ENCODE assay signal across 8 cellular contexts in the genomic region with DNA sequence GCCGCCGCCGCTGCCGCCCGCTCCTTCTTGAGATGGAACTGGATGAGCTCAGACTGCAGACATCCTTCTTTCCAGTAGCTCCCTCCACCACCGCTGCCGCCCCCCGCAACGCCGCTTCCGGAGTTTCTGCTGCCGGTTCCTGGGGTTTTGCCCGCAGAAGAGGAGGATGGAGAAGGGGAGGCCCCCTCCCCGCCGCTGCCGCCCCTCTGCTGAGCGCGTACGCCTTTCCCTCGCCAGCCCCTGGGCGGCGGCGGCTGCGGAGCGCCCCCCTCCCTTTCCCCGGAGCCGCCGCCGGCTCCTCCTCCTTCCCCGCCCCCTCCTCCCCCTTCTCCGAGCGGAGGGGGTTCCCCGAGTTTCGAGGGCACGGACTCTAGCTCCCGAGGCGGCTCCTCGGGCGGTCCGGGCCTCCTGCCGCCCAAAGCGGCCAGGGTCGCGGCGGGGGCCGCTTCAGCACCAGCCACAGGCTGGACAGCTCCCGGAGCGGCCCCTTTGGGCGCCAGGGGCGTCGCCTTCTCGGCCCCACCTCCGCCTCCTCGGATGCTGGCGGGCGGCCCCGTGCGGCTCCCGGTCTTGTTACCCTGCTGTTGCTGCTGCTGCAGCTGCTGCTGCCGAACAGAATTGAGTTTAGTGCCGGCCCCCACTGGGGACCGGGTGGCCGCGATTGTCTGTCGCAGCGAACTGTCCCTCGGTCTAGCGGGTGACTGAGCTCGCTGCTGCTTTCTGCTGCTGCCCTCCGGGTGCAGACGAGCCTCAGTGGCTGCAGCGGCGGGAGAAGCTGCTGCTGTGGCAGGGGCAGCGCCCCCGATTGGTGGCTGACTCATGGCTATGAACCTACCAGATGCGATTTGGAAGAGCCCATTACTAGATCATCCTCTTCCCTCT. TPM values are rescaled to one million over a fixed set of nuclear protein-coding genes. Genes with fewer than 3 reads are reported as not detected.
A peak's percentile ranks its signal among the peaks of the same experiment; 100 is the strongest.
DNase-seq lines count a peak whose midpoint lies in the region; ATAC-seq and TF ChIP-seq lines count a peak whose summit lies in the region.

No MANE protein-coding gene starts in this region.

- H3K27me3 Mint-ChIP-seq in activated CD4-positive, alpha-beta T cell treated with anti-CD3 and anti-CD28 coated beads for 36 hours = peaks cover 43% of the 10 kb centered on the region

- intact Hi-C loops in activated CD4-positive, alpha-beta T cell treated with anti-CD3 and anti-CD28 coated beads for 36 hours (cut with DNase I, micrococcal nuclease) = loop anchor here (1.0 to 5.0 kb wide), 8 partner anchors 32 to 250 kb away; partner anchors contain the start of genes ECHDC1 (in 2 of the 2) and RNF146 (in 1 of the 2)
- intact Hi-C loops in colonic mucosa (cut with DNase I) (no loop called here), left lung (cut with DNase I) (loop anchor here in 1 of 2 donors (10.0 kb wide), 1 partner anchor 51 kb away; no protein-coding TSS in a partner anchor)

- peaks cover 40% of the 10 kb centered on the region for H3K4me1 Mint-ChIP-seq in activated CD4-positive, alpha-beta T cell treated with anti-CD3 and anti-CD28 coated beads for 36 hours

- H3K4me3 Mint-ChIP-seq in activated CD4-positive, alpha-beta T cell treated with anti-CD3 and anti-CD28 coated beads for 36 hours = peak overlapping the region; percentile 87

- peak; percentile 66 for DNase-seq in 8988T
- DNase-seq in NCI-H2107 treated with DMSO at 0.1 percent for 48 hours (lab: John Stamatoyannopoulos, UW; ENCODE audit: unreplicated experiment) = peak; percentile 86
- peak; percentile 79 for DNase-seq in activated CD4-positive, alpha-beta T cell treated with anti-CD3 and anti-CD28 coated beads for 36 hours
- DNase-seq in colonic mucosa = peak; percentile 31
- peak; percentile 50 to 83 for DNase-seq in left lung
- peak; percentile 62 for DNase-seq in stimulated activated CD4-positive, alpha-beta T cell treated with anti-CD3 and anti-CD28 coated beads, Interleukin-4, amount 100 ng/mL, for 24 hours

- H3K27ac Mint-ChIP-seq in activated CD4-positive, alpha-beta T cell treated with anti-CD3 and anti-CD28 coated beads for 36 hours = peak overlapping the region; percentile 58

- no peaks in the 10 kb centered on the region for H3K9me3 ChIP-seq in colonic mucosa
- H3K9me3 ChIP-seq in left lung = no peaks in the 10 kb centered on the region

- POLR2A ChIA-PET in activated CD4-positive, alpha-beta T cell treated with anti-CD3 and anti-CD28 coated beads for 36 hours (lab: Charles Lee) = interaction anchor here (0.6 to 1.1 kb wide), 3 partner anchors 23 to 198 kb away, joined by 3 read pairs; no protein-coding TSS in a partner anchor

- no peaks in the 10 kb centered on the region for H3K9me3 Mint-ChIP-seq in activated CD4-positive, alpha-beta T cell treated with anti-CD3 and anti-CD28 coated beads for 36 hours (ENCODE audit: low read depth)

- TF ChIP-seq CTCF in colonic mucosa (IDR thresholded peaks at IDR 0.05) = no peak
- no peak for TF ChIP-seq CTCF in left lung (IDR thresholded peaks at IDR 0.05)

- CTCF ChIA-PET in activated CD4-positive, alpha-beta T cell treated with anti-CD3 and anti-CD28 coated beads for 36 hours (lab: Charles Lee) = interaction anchor here (0.7 to 7.5 kb wide), 46 partner anchors 8 to 1390 kb away, joined by 3 to 82 read pairs (median 5); partner anchors contain the start of genes ECHDC1 and RNF146

- peaks cover 38% of the 10 kb centered on the region for H3K27me3 ChIP-seq in colonic mucosa
- peaks cover 46 to 90% of the 10 kb centered on the region in 2 donors for H3K27me3 ChIP-seq in left lung

- H3K9ac ChIP-seq in colonic mucosa (ENCODE audit: low read depth in 2 of 2, low read length in 2 of 2) = no peak overlapping the region

- ATAC-seq in GM18519 (IDR thresholded peaks at IDR 0.05; ENCODE audit: low FRiP score, unreplicated experiment) (peak; percentile 67), HG03025 (IDR thresholded peaks at IDR 0.05; ENCODE audit: low FRiP score, unreplicated experiment) (peak; percentile 81), left lung (peak; percentile 84)
- peak; percentile 73 for ATAC-seq in activated CD4-positive, alpha-beta T cell treated with anti-CD3 and anti-CD28 coated beads for 36 hours

- H3K36me3 Mint-ChIP-seq in activated CD4-positive, alpha-beta T cell treated with anti-CD3 and anti-CD28 coated beads for 36 hours (ENCODE audit: low read depth) = no peaks in the 10 kb centered on the region

- H3K4me1 ChIP-seq in colonic mucosa = peaks cover 14% of the 10 kb centered on the region
- H3K4me1 ChIP-seq in left lung = peaks cover 0 to 31% of the 10 kb centered on the region in 2 donors

- H3K27ac ChIP-seq in colonic mucosa (no peak overlapping the region), left lung (no peak overlapping the region)

- H3K4me3 ChIP-seq in colonic mucosa = peak overlapping the region; percentile 56
- H3K4me3 ChIP-seq in left lung = peak overlapping the region; percentile 54 to 61

- H3K36me3 ChIP-seq in colonic mucosa = no peaks in the 10 kb centered on the region
- no peaks in the 10 kb centered on the region for H3K36me3 ChIP-seq in left lung

RNA-seq across cellular contexts. Expression of gene KIAA0408, which starts 56.8 kb away (rescaled TPM):
- 1 to 10 TPM; 2.6 to 2.7 TPM for total RNA-seq in activated CD4-positive, alpha-beta T cell treated with anti-CD3 and anti-CD28 coated beads for 36 hours
- total RNA-seq in colonic mucosa (1 to 10 TPM; 1.6 to 2.7 TPM), left lung (10 to 100 TPM; 19.1 to 50.0 TPM)

Comparison
In these comparisons a context has a peak if more than half of its experiments do, and no peak if none do; other contexts are left out.
1. DNase-seq: peak in every context shown above with its lines; median percentile 86 in NCI-H2107 treated with DMSO at 0.1 percent for 48 hours; 79 in activated CD4-positive, alpha-beta T cell treated with anti-CD3 and anti-CD28 coated beads for 36 hours; 66 in left lung; 66 in 8988T; 62 in stimulated activated CD4-positive, alpha-beta T cell treated with anti-CD3 and anti-CD28 coated beads, Interleukin-4, amount 100 ng/mL, for 24 hours; 31 in colonic mucosa.
2. RNA of gene KIAA0408, which starts 56.8 kb away (total RNA-seq): 19.1 to 50.0 TPM in left lung; 2.6 to 2.7 TPM in activated CD4-positive, alpha-beta T cell treated with anti-CD3 and anti-CD28 coated beads for 36 hours and 1.6 to 2.7 TPM in colonic mucosa; every median in the first group is over 4 times any median in the second.
3. Peak in every context shown above with its lines, with median percentiles within 50 percentile points of each other: ATAC-seq.